21 cellular contexts compared by ENCODE assay signal in genomic region chr7:158731761-158732160, GRCh38. TPM values are rescaled to one million over a fixed set of nuclear protein-coding genes. Genes with fewer than 3 reads are reported as not detected.
DNase-seq lines count a peak whose midpoint lies in the region; ATAC-seq and TF ChIP-seq lines count a peak whose summit lies in the region.
"Had no signal": no experiment of that assay in that cellular context is flagged by ENCODE, and none has a peak within 500 bp of the region (broad histone marks: within the 10 kb centered on the region; RNA-seq: fewer than 3 reads in every experiment).

No MANE protein-coding gene starts in this region.

- H3K9ac ChIP-seq in PC-3 (ENCODE audit: low read length) = no peak overlapping the region

- no peak overlapping the region for H2AFZ ChIP-seq in PC-3 (ENCODE audit: low read length)

- H4K20me1 ChIP-seq in PC-3 (ENCODE audit: low read length) = no peaks in the 10 kb centered on the region

- no peak overlapping the region for H3K4me2 ChIP-seq in PC-3 (ENCODE audit: low read length)

- H3K36me3 Mint-ChIP-seq in activated CD4-positive, alpha-beta T cell treated with anti-CD3 and anti-CD28 coated beads, Interleukin-2, amount 10 ng/mL, durations not matched to agents 24 days and 14 days (ENCODE audit: low read depth) = peaks cover 45% of the 10 kb centered on the region
- peaks cover 60% of the 10 kb centered on the region for H3K36me3 Mint-ChIP-seq in CD8-positive, alpha-beta T cell
- peaks cover 27% of the 10 kb centered on the region for H3K36me3 Mint-ChIP-seq in mesothelial cell of epicardium

- H3K4me3 ChIP-seq in CD8-positive, alpha-beta T cell (ENCODE audit: low read depth, low read length) = no peak overlapping the region
- no peak overlapping the region for H3K4me3 ChIP-seq in PC-3 (ENCODE audit: low read length)
- H3K4me3 ChIP-seq: skin epidermis, tibial artery had no signal

- peak; percentile 52 for DNase-seq in activated CD4-positive, alpha-beta T cell treated with anti-CD3 and anti-CD28 coated beads, Interleukin-2, amount 10 ng/mL, durations not matched to agents 24 days and 14 days
- DNase-seq in activated CD4-positive, alpha-beta T cell treated with anti-CD3 and anti-CD28 coated beads for 4 hours = no peak
- DNase-seq in CD8-positive, alpha-beta T cell = no peak
- DNase-seq in PC-3 = no peak
- no peak for DNase-seq in mesothelial cell of epicardium (ENCODE audit: low spot score in 2 of 2, unreplicated experiment in 2 of 2)
- DNase-seq in NCI-H128 (lab: John Stamatoyannopoulos, UW; ENCODE audit: unreplicated experiment) = no peak
- DNase-seq in kidney glomerular epithelial cell (lab: John Stamatoyannopoulos, UW) = no peak
- DNase-seq: activated CD4-positive, alpha-beta T cell treated with anti-CD3 and anti-CD28 coated beads, Interleukin-2, amount 10 ng/mL, durations not matched to agents 7 days and 5 days; activated gamma-delta T cell; activated T-cell treated with anti-CD3 and anti-CD28 coated beads for 4 hours; amniotic stem cell; islet precursor cell; midbrain; naive thymus-derived CD8-positive, alpha-beta T cell; NCI-H1105; NCI-H2107; NCI-H446 treated with DMSO at 0.1 percent for 48 hours; tibial artery had no signal

- no peak for TF ChIP-seq CTCF in CD8-positive, alpha-beta T cell (IDR thresholded peaks at IDR 0.05)
- TF ChIP-seq CTCF in PC-3 (conservative IDR thresholded peaks at IDR 0.05; ENCODE audit: low read depth, low read length) (no peak), mesothelial cell of epicardium (IDR thresholded peaks at IDR 0.05; ENCODE audit: unreplicated experiment) (no peak)

- H3K4me1 Mint-ChIP-seq in activated CD4-positive, alpha-beta T cell treated with anti-CD3 and anti-CD28 coated beads, Interleukin-2, amount 10 ng/mL, durations not matched to agents 24 days and 14 days = peaks cover 9% of the 10 kb centered on the region
- H3K4me1 Mint-ChIP-seq in CD8-positive, alpha-beta T cell (ENCODE audit: low read depth) = no peaks in the 10 kb centered on the region
- H3K4me1 Mint-ChIP-seq in mesothelial cell of epicardium = no peaks in the 10 kb centered on the region

- ATAC-seq in CD8-positive, alpha-beta T cell = no peak
- ATAC-seq in PC-3 = no peak
- no peak for ATAC-seq in HG03045 (IDR thresholded peaks at IDR 0.05; ENCODE audit: unreplicated experiment)
- ATAC-seq: Right ventricle myocardium inferior had no signal

- no peaks in the 10 kb centered on the region for H3K9me3 Mint-ChIP-seq in activated CD4-positive, alpha-beta T cell treated with anti-CD3 and anti-CD28 coated beads, Interleukin-2, amount 10 ng/mL, durations not matched to agents 24 days and 14 days
- no peaks in the 10 kb centered on the region for H3K9me3 Mint-ChIP-seq in CD8-positive, alpha-beta T cell
- no peaks in the 10 kb centered on the region for H3K9me3 Mint-ChIP-seq in mesothelial cell of epicardium
- H3K9me3 Mint-ChIP-seq: activated CD4-positive, alpha-beta T cell treated with anti-CD3 and anti-CD28 coated beads, Interleukin-2, amount 10 ng/mL, durations not matched to agents 7 days and 5 days; naive thymus-derived CD8-positive, alpha-beta T cell had no signal

- no peaks in the 10 kb centered on the region for H3K27me3 ChIP-seq in CD8-positive, alpha-beta T cell (ENCODE audit: insufficient read depth, low read length)
- no peaks in the 10 kb centered on the region for H3K27me3 ChIP-seq in PC-3 (ENCODE audit: low read length)
- H3K27me3 ChIP-seq: tibial artery had no signal

- intact Hi-C loops in activated CD4-positive, alpha-beta T cell treated with anti-CD3 and anti-CD28 coated beads, Interleukin-2, amount 10 ng/mL, durations not matched to agents 24 days and 14 days (cut with micrococcal nuclease) = no loop called here
- intact Hi-C loops in CD8-positive, alpha-beta T cell (cut with DNase I, micrococcal nuclease) = loop anchor here in 1 of 2 experiments (5.0 kb wide), 1 partner anchor 844 kb away; no protein-coding TSS in a partner anchor
- intact Hi-C loops in PC-3 (cut with micrococcal nuclease) = no loop called here

- peaks cover 32% of the 10 kb centered on the region for H3K36me3 ChIP-seq in CD8-positive, alpha-beta T cell (ENCODE audit: insufficient read depth, low read length)
- peaks cover 6% of the 10 kb centered on the region; the same call in 1 of the 2 replicates for H3K36me3 ChIP-seq in PC-3 (ENCODE audit: low read depth, low read length)

- POLR2A ChIA-PET in CD8-positive, alpha-beta T cell (lab: Charles Lee) = no interaction called here
- POLR2A ChIA-PET in PC-3 (lab: Charles Lee; ENCODE audit: unreplicated experiment) = no interaction called here

- H3F3A ChIP-seq in PC-3 (ENCODE audit: low read length, unreplicated experiment) = no peaks in the 10 kb centered on the region

- H3K79me2 ChIP-seq in PC-3 (ENCODE audit: low read length) = no peaks in the 10 kb centered on the region

- BruUV-seq in PC-3 (replicated peaks; lab: Mats Ljungman, UMichigan) = TSS peak; percentile 20

- no peaks in the 10 kb centered on the region for H3K27me3 Mint-ChIP-seq in activated CD4-positive, alpha-beta T cell treated with anti-CD3 and anti-CD28 coated beads, Interleukin-2, amount 10 ng/mL, durations not matched to agents 24 days and 14 days
- H3K27me3 Mint-ChIP-seq in CD8-positive, alpha-beta T cell (ENCODE audit: low read depth) = no peaks in the 10 kb centered on the region
- no peaks in the 10 kb centered on the region for H3K27me3 Mint-ChIP-seq in mesothelial cell of epicardium (ENCODE audit: low read depth)
- H3K27me3 Mint-ChIP-seq: activated CD4-positive, alpha-beta T cell treated with anti-CD3 and anti-CD28 coated beads, Interleukin-2, amount 10 ng/mL, durations not matched to agents 7 days and 5 days; naive thymus-derived CD8-positive, alpha-beta T cell had no signal

- no peak overlapping the region for H3K27ac ChIP-seq in CD8-positive, alpha-beta T cell (ENCODE audit: low read depth, low read length)
- H3K27ac ChIP-seq in PC-3 (ENCODE audit: low read length) = no peak overlapping the region
- H3K27ac ChIP-seq: skin epidermis, tibial artery had no signal

- no peak overlapping the region for H3K27ac Mint-ChIP-seq in activated CD4-positive, alpha-beta T cell treated with anti-CD3 and anti-CD28 coated beads, Interleukin-2, amount 10 ng/mL, durations not matched to agents 24 days and 14 days
- H3K27ac Mint-ChIP-seq in CD8-positive, alpha-beta T cell = peak overlapping the region; percentile 27
- H3K27ac Mint-ChIP-seq in mesothelial cell of epicardium = peak overlapping the region; percentile 47
- H3K27ac Mint-ChIP-seq: activated CD4-positive, alpha-beta T cell treated with anti-CD3 and anti-CD28 coated beads, Interleukin-2, amount 10 ng/mL, durations not matched to agents 7 days and 5 days had no signal

- no peaks in the 10 kb centered on the region for H3K4me1 ChIP-seq in CD8-positive, alpha-beta T cell (ENCODE audit: insufficient read depth, low read length)
- H3K4me1 ChIP-seq in PC-3 (ENCODE audit: insufficient read depth, low read length) = no peaks in the 10 kb centered on the region
- H3K4me1 ChIP-seq: tibial artery had no signal

- no peaks in the 10 kb centered on the region for H3K9me3 ChIP-seq in CD8-positive, alpha-beta T cell (ENCODE audit: low read length)
- H3K9me3 ChIP-seq in PC-3 (ENCODE audit: low read length) = no peaks in the 10 kb centered on the region
- H3K9me3 ChIP-seq: tibial artery had no signal

- H3K4me3 Mint-ChIP-seq in activated CD4-positive, alpha-beta T cell treated with anti-CD3 and anti-CD28 coated beads, Interleukin-2, amount 10 ng/mL, durations not matched to agents 24 days and 14 days = no peak overlapping the region
- H3K4me3 Mint-ChIP-seq in CD8-positive, alpha-beta T cell = no peak overlapping the region
- H3K4me3 Mint-ChIP-seq in mesothelial cell of epicardium = no peak overlapping the region
- H3K4me3 Mint-ChIP-seq: activated CD4-positive, alpha-beta T cell treated with anti-CD3 and anti-CD28 coated beads, Interleukin-2, amount 10 ng/mL, durations not matched to agents 7 days and 5 days; naive thymus-derived CD8-positive, alpha-beta T cell had no signal

- CTCF ChIA-PET in CD8-positive, alpha-beta T cell (lab: Charles Lee) = no interaction called here
- CTCF ChIA-PET in PC-3 (lab: Charles Lee) = no interaction called here

- H3K9me2 ChIP-seq in PC-3 (replicated peaks; ENCODE audit: low read length) = no peaks in the 10 kb centered on the region

RNA-seq across cellular contexts. Expression of gene NCAPG2, which starts 27.2 kb away (rescaled TPM):
- total RNA-seq in activated CD4-positive, alpha-beta T cell treated with anti-CD3 and anti-CD28 coated beads, Interleukin-2, amount 10 ng/mL, durations not matched to agents 24 days and 14 days = 94.6 and 96.3 TPM in 2 replicates
- total RNA-seq in CD8-positive, alpha-beta T cell = 1 to 10 TPM; 3.2 to 4.5 TPM
- total RNA-seq in PC-3 (2014; rRNA removed) (49.2 and 50.2 TPM in 2 replicates), mesothelial cell of epicardium (21.2 to 26.6 TPM (median 22.5 TPM) in 3 replicates)
